8 cellular contexts compared by ENCODE assay signal in genomic region chr1:92484171-92484471, GRCh38. TPM values are rescaled to one million over a fixed set of nuclear protein-coding genes. Genes with fewer than 3 reads are reported as not detected.
DNase-seq lines count a peak whose midpoint lies in the region; ATAC-seq and TF ChIP-seq lines count a peak whose summit lies in the region.

No MANE protein-coding gene starts in this region.

- TF ChIP-seq POLR2A in heart left ventricle (IDR thresholded peaks at IDR 0.05): no peak
- no peak for TF ChIP-seq POLR2A in upper lobe of left lung (IDR thresholded peaks at IDR 0.05)

- ATAC-seq in heart left ventricle (no peak), Right ventricle myocardium superior (ENCODE audit: poor library complexity) (no peak), upper lobe of left lung (ENCODE audit: low FRiP score in 2 of 2) (no peak), HG02970 (IDR thresholded peaks at IDR 0.05; ENCODE audit: low FRiP score, unreplicated experiment) (no peak), GM21786 (IDR thresholded peaks at IDR 0.05; ENCODE audit: unreplicated experiment) (no peak)

- intact Hi-C loops in heart left ventricle (cut with DNase I): loop anchor here in 1 of 10 donors (10.0 kb wide), 1 partner anchor 341 kb away; no protein-coding TSS in a partner anchor
- intact Hi-C loops in Right ventricle myocardium superior (cut with DNase I): no loop called here
- intact Hi-C loops in ascending aorta (cut with DNase I): no loop called here

- H3K27me3 ChIP-seq in heart left ventricle (peaks cover 52 to 98% (median 74%) of the 10 kb centered on the region in 9 donors), ascending aorta (peaks cover 43% of the 10 kb centered on the region), upper lobe of left lung (peaks cover 0 to 64% (median 33%) of the 10 kb centered on the region in 4 donors)

- TF ChIP-seq EP300 in upper lobe of left lung (IDR thresholded peaks at IDR 0.05): no peak

- peak overlapping the region; percentile 37 to 81 (median 54) for H3K4me3 ChIP-seq in heart left ventricle
- H3K4me3 ChIP-seq in ascending aorta: peak overlapping the region; percentile 56 to 60
- H3K4me3 ChIP-seq in mesodermal cell (ENCODE audit: extremely low read depth, insufficient read depth, low read length, poor library complexity, severe bottlenecking): peak overlapping the region; percentile 42
- peak overlapping the region in 3 of 4 donors; percentile 54 to 57 (median 54) for H3K4me3 ChIP-seq in upper lobe of left lung

- H3K9me3 ChIP-seq in heart left ventricle (no peaks in the 10 kb centered on the region), ascending aorta (no peaks in the 10 kb centered on the region), mesodermal cell (ENCODE audit: control insufficient read depth, low read length) (no peaks in the 10 kb centered on the region), upper lobe of left lung (no peaks in the 10 kb centered on the region)

- H3K27ac ChIP-seq in heart left ventricle (peak overlapping the region in 1 of 12 donors; percentile 80), ascending aorta (no peak overlapping the region), mesodermal cell (ENCODE audit: low read depth, low read length, severe bottlenecking) (no peak overlapping the region), upper lobe of left lung (peak overlapping the region in 3 of 4 donors; percentile 30 to 85 (median 75))

- no peaks in the 10 kb centered on the region for H3K36me3 ChIP-seq in heart left ventricle
- H3K36me3 ChIP-seq in ascending aorta: no peaks in the 10 kb centered on the region
- H3K36me3 ChIP-seq in mesodermal cell (ENCODE audit: control insufficient read depth, insufficient read depth, low read length): peaks cover 1% of the 10 kb centered on the region
- H3K36me3 ChIP-seq in upper lobe of left lung: no peaks in the 10 kb centered on the region

- peaks cover 15 to 69% (median 54%) of the 10 kb centered on the region in 12 donors for H3K4me1 ChIP-seq in heart left ventricle
- H3K4me1 ChIP-seq in ascending aorta: peaks cover 25 to 47% of the 10 kb centered on the region in 2 donors
- peaks cover 47% of the 10 kb centered on the region for H3K4me1 ChIP-seq in mesodermal cell (ENCODE audit: control insufficient read depth, insufficient read depth, low read length, poor library complexity, severe bottlenecking)
- peaks cover 63 to 73% (median 67%) of the 10 kb centered on the region in 4 donors for H3K4me1 ChIP-seq in upper lobe of left lung

- no peak for DNase-seq in heart left ventricle
- DNase-seq in Right ventricle myocardium superior: no peak
- DNase-seq in ascending aorta (ENCODE audit: low spot score in 2 of 2): no peak
- peak in 1 of 2 donors; percentile 78 for DNase-seq in upper lobe of left lung
- no peak for DNase-seq in kidney tubule cell (ENCODE audit: low spot score)

- WGBS in heart left ventricle, 4 donors: 1 to 4% (median 3%) methylated on average over 15 of the region's 15 CpGs
- 0% methylated on average over 9 to 12 of the region's 15 CpGs for WGBS in mesodermal cell (ENCODE audit: insufficient coverage in 2 of 2), 2 experiments
- 1 to 7% methylated on average over 15 of the region's 15 CpGs for WGBS in upper lobe of left lung, 2 donors

- no peak for TF ChIP-seq CTCF in heart left ventricle (IDR thresholded peaks at IDR 0.05)
- no peak for TF ChIP-seq CTCF in ascending aorta (IDR thresholded peaks at IDR 0.05)
- TF ChIP-seq CTCF in upper lobe of left lung (IDR thresholded peaks at IDR 0.05): no peak

RNA-seq across cellular contexts. Expression of gene GFI1, which starts 2.6 kb away (rescaled TPM):
- total RNA-seq in heart left ventricle (under 1 TPM in 7 of 9 donors, not detected in 2; 0.08 to 0.93 (median 0.26) TPM), Right ventricle myocardium superior (0.19 TPM), ascending aorta (not detected), upper lobe of left lung (1 to 10 TPM; 2.0 to 7.3 (median 4.0) TPM)
- polyA plus RNA-seq in heart left ventricle: under 1 TPM; 0.04 to 0.12 TPM
- 4.6 TPM for polyA plus RNA-seq in mesodermal cell (2013, experiment 1 of 2)
- polyA plus RNA-seq in mesodermal cell (2013, experiment 2 of 2): 2.3 TPM

Comparison
In these comparisons a context has a peak if more than half of its experiments do, and no peak if none do; other contexts are left out.
1. H3K27ac ChIP-seq: peak in upper lobe of left lung (3 of 4); none in ascending aorta (0 of 2) and mesodermal cell (single experiment).
2. Peak in every context shown above with its lines, with median percentiles within 50 percentile points of each other: H3K4me3 ChIP-seq.